ENCODE assay signal across 13 cellular contexts in the genomic region with DNA sequence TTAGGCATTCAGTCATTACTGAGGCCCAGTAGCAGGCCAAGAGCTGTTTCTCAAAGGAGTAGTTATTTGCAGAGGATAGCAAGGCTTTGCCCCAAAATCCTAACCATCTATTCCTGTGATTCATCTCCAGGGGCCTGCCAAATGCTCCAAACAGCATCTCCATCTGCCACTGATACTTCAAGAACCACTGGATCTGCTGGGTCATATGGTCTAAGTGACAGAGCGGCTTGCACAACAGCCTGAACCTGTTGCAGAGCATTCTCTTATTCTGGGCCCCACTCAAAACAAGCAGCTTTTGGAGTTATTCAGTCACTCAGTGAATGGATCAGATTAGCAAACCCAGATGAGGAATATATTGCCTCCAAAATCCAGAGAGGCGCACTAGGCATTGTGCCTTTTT.
DNase-seq lines count a peak whose midpoint lies in the region; ATAC-seq and TF ChIP-seq lines count a peak whose summit lies in the region.
"Had no signal": no experiment of that assay in that cellular context is flagged by ENCODE, and none has a peak within 500 bp of the region (broad histone marks: within the 10 kb centered on the region; RNA-seq: fewer than 3 reads in every experiment).

No MANE protein-coding gene starts in this region.

- POLR2A ChIA-PET in RWPE1 (lab: Yijun Ruan, JAX; ENCODE audit: low non-redundant PET), result no interaction called here

- peaks cover 15% of the 10 kb centered on the region for H3K9me3 Mint-ChIP-seq in activated T-cell treated with anti-CD3 and anti-CD28 coated beads, Interleukin-2, amount 50 U/mL, for 4 hours

- no peaks in the 10 kb centered on the region for H3K36me3 Mint-ChIP-seq in activated T-cell treated with anti-CD3 and anti-CD28 coated beads, Interleukin-2, amount 50 U/mL, for 4 hours (ENCODE audit: insufficient read depth)
- H3K36me3 Mint-ChIP-seq: CD4-positive, CD25-positive, alpha-beta regulatory T cell had no signal

- no peaks in the 10 kb centered on the region for H3K4me1 Mint-ChIP-seq in activated T-cell treated with anti-CD3 and anti-CD28 coated beads, Interleukin-2, amount 50 U/mL, for 4 hours (ENCODE audit: low read depth)
- H3K4me1 Mint-ChIP-seq: CD4-positive, CD25-positive, alpha-beta regulatory T cell had no signal

- CTCF ChIA-PET in RWPE1 (lab: Yijun Ruan, JAX), result no interaction called here

- peaks cover 1% of the 10 kb centered on the region for H3K27me3 Mint-ChIP-seq in activated T-cell treated with anti-CD3 and anti-CD28 coated beads, Interleukin-2, amount 50 U/mL, for 4 hours (ENCODE audit: low read depth)
- H3K27me3 Mint-ChIP-seq: CD4-positive, CD25-positive, alpha-beta regulatory T cell had no signal

- H3K27ac ChIP-seq in RWPE1, result no peak overlapping the region
- H3K27ac ChIP-seq: BLaER1 treated with 17β-estradiol and CSF1 and Interleukin-3, amounts not matched to agents 10 nM and 100 nM; HL-60 had no signal

- no peak for ATAC-seq in activated T-cell treated with anti-CD3 and anti-CD28 coated beads, Interleukin-2, amount 50 U/mL, for 4 hours
- no peak for ATAC-seq in HG02970 (IDR thresholded peaks at IDR 0.05; ENCODE audit: low FRiP score, unreplicated experiment)
- ATAC-seq: GM12878 had no signal

- DNase-seq in NCI-H2171 treated with DMSO at 0.1 percent for 48 hours (lab: John Stamatoyannopoulos, UW) (peak; percentile 10), NCI-H2171 (lab: John Stamatoyannopoulos, UW) (no peak), NCI-H524 (lab: John Stamatoyannopoulos, UW) (peak; percentile 91 to 98), fibroblast of gingiva (ENCODE audit: low read depth) (peak; percentile 29), RWPE1 (ENCODE audit: low spot score) (no peak)
- no peak for DNase-seq in activated T-cell treated with anti-CD3 and anti-CD28 coated beads, Interleukin-2, amount 50 U/mL, for 4 hours
- DNase-seq: 8988T; CD4-positive, CD25-positive, alpha-beta regulatory T cell; DMS 273 treated with DMSO at 0.1 percent for 48 hours had no signal

- no peak for TF ChIP-seq CTCF in RWPE1 (conservative IDR thresholded peaks at IDR 0.05; ENCODE audit: low read depth)

- no peak overlapping the region for H3K4me3 Mint-ChIP-seq in activated T-cell treated with anti-CD3 and anti-CD28 coated beads, Interleukin-2, amount 50 U/mL, for 4 hours
- H3K4me3 Mint-ChIP-seq: CD4-positive, CD25-positive, alpha-beta regulatory T cell had no signal

Comparison
In these comparisons a context has a peak if more than half of its experiments do, and no peak if none do; other contexts are left out.
1. DNase-seq: peak in NCI-H2171 treated with DMSO at 0.1 percent for 48 hours (single experiment), NCI-H524 (2 of 2) and fibroblast of gingiva (single experiment); none in NCI-H2171 (single experiment), RWPE1 (single experiment) and activated T-cell treated with anti-CD3 and anti-CD28 coated beads, Interleukin-2, amount 50 U/mL, for 4 hours (single experiment).